8 cellular contexts compared by ENCODE assay signal in the genomic region with DNA sequence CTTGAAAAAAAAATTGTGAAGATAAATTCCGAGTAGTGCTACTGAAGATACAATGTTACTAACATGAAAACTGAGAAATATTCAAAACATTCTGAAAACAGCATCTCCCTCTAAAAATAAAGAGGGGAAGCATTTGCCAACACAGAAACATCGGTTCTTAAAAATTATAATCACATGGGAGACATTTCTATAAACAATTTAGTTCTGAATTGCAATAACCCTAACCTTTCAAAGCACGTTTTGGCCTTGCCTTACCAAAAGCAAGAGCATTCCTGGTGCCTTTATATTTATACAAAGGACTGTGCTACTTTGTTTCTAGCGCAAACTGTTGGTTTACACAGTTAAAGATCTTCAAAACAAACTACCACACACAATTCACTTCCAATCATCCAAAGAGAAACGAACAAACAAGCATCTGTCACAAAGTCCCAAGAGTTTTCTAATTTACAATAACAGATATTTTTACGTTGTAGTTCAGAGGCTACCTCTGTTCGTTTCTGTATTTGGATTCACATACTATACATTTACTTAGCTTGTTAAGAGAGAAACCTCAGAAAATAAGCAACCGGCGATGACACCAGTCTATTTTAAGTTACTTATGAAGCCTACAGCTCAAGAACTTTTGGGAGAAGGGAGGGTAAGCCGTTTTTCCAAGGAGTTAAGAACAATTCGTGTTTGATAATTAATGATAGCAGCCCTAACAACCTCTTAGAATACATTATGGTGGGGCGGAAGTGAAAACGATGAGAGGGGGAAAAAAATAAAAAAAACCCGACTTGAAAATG. TPM values are rescaled to one million over a fixed set of nuclear protein-coding genes. Genes with fewer than 3 reads are reported as not detected.
DNase-seq lines count a peak whose midpoint lies in the region; ATAC-seq and TF ChIP-seq lines count a peak whose summit lies in the region.

No MANE protein-coding gene starts in this region.

- peaks cover 15% of the 10 kb centered on the region for H3K4me1 Mint-ChIP-seq in MCF 10A (ENCODE audit: insufficient read depth, unreplicated experiment)
- H3K4me1 Mint-ChIP-seq in mesothelial cell of epicardium, result peaks cover 25% of the 10 kb centered on the region

- DNase-seq in MCF 10A (ENCODE audit: unreplicated experiment), result peak; percentile 29
- no peak for DNase-seq in mesothelial cell of epicardium (ENCODE audit: low spot score in 2 of 2, unreplicated experiment in 2 of 2)
- no peak for DNase-seq in posterior cingulate gyrus
- DNase-seq in stimulated activated CD4-positive, alpha-beta T cell treated with anti-CD3 and anti-CD28 coated beads, Interleukin-2, amount 100 ng/mL, for 48 hours, result no peak

- H3K9me3 Mint-ChIP-seq in MCF 10A (ENCODE audit: unreplicated experiment) (no peaks in the 10 kb centered on the region), mesothelial cell of epicardium (no peaks in the 10 kb centered on the region)

- H3K27ac ChIP-seq in 22Rv1 (peak overlapping the region; percentile 93), HEK293 (ENCODE audit: extremely low read depth, low read depth, low read length) (peak overlapping the region; percentile 92)

- H3K4me1 ChIP-seq in HEK293 (ENCODE audit: control insufficient read depth, insufficient read depth, low read length), result peaks cover 10% of the 10 kb centered on the region

- H3K4me3 Mint-ChIP-seq in MCF 10A (ENCODE audit: unreplicated experiment) (peak overlapping the region; percentile 91), mesothelial cell of epicardium (peak overlapping the region; percentile 100)

- POLR2A ChIA-PET in HEK293 (lab: Yijun Ruan, JAX) (no interaction called here), MCF 10A (lab: Yijun Ruan, JAX) (interaction anchor here (0.6 to 2.8 kb wide), 15 partner anchors 8 to 364 kb away, joined by 3 to 24 read pairs (median 3); a partner anchor contains a TSS)

- no peaks in the 10 kb centered on the region for H3K9me3 ChIP-seq in HEK293 (ENCODE audit: control insufficient read depth, insufficient read depth, low read depth, low read length)

- H3K4me3 ChIP-seq in HEK293 (ENCODE audit: low read depth, low read length), result peak overlapping the region; percentile 92

- no peak for TF ChIP-seq CTCF in 22Rv1 (IDR thresholded peaks at IDR 0.05)
- TF ChIP-seq CTCF in HEK293 (tag by site-specific recombination; IDR thresholded peaks at IDR 0.05), result no peak
- TF ChIP-seq CTCF in MCF 10A (IDR thresholded peaks at IDR 0.05; ENCODE audit: unreplicated experiment), result no peak
- no peak for TF ChIP-seq CTCF in mesothelial cell of epicardium (IDR thresholded peaks at IDR 0.05; ENCODE audit: unreplicated experiment)

- H3K27me3 Mint-ChIP-seq in MCF 10A (ENCODE audit: insufficient read depth, unreplicated experiment) (no peaks in the 10 kb centered on the region), mesothelial cell of epicardium (ENCODE audit: low read depth) (peaks cover 2% of the 10 kb centered on the region)

- intact Hi-C loops in MCF 10A (cut with micrococcal nuclease), result loop anchor here (1.0 kb wide), 1 partner anchor 78 kb away; no protein-coding TSS in a partner anchor
- intact Hi-C loops in posterior cingulate gyrus (cut with DNase I), result loop anchor here (2.0 to 5.0 kb wide), 4 partner anchors 163 to 381 kb away; a partner anchor contains a TSS

- H3K36me3 Mint-ChIP-seq in MCF 10A (ENCODE audit: insufficient read depth, unreplicated experiment), result no peaks in the 10 kb centered on the region
- H3K36me3 Mint-ChIP-seq in mesothelial cell of epicardium, result no peaks in the 10 kb centered on the region

- peak overlapping the region; percentile 95 for H3K27ac Mint-ChIP-seq in MCF 10A (ENCODE audit: low read depth, unreplicated experiment)
- H3K27ac Mint-ChIP-seq in mesothelial cell of epicardium, result peak overlapping the region; percentile 99

- H3K36me3 ChIP-seq in HEK293 (ENCODE audit: control insufficient read depth in 2 of 2, insufficient read depth in 1 of 2, low read length in 2 of 2), result no peaks in the 10 kb centered on the region

- ATAC-seq in GM21526 (IDR thresholded peaks at IDR 0.05; ENCODE audit: low FRiP score, unreplicated experiment) (no peak), GM21390 (IDR thresholded peaks at IDR 0.05; ENCODE audit: unreplicated experiment) (no peak)

- CTCF ChIA-PET in HEK293 (lab: Yijun Ruan, JAX), result interaction anchor here (0.6 to 1.2 kb wide), 2 partner anchors 23 to 24 kb away, joined by 3 to 5 read pairs; no protein-coding TSS in a partner anchor
- CTCF ChIA-PET in MCF 10A (lab: Yijun Ruan, JAX), result interaction anchor here (0.6 to 0.7 kb wide), 3 partner anchors 24 to 381 kb away, joined by 3 to 4 read pairs (median 3); no protein-coding TSS in a partner anchor

- TSS peak; percentile 66 for BruUV-seq in MCF 10A (replicated peaks; lab: Mats Ljungman, UMichigan)

TF ChIP-seq in HEK293, 187 proteins besides CTCF, POLR2A, EP300 and RAD21:
- TF ChIP-seq BCL11B (tag by site-specific recombination; IDR thresholded peaks at IDR 0.05; ENCODE audit: low read depth), result no peak
- no peak for TF ChIP-seq ZNF433 (tag by site-specific recombination; IDR thresholded peaks at IDR 0.05; ENCODE audit: low read depth)
- TF ChIP-seq ZNF37A (tag by site-specific recombination; IDR thresholded peaks at IDR 0.05), result no peak
- TF ChIP-seq, protein P1, sequence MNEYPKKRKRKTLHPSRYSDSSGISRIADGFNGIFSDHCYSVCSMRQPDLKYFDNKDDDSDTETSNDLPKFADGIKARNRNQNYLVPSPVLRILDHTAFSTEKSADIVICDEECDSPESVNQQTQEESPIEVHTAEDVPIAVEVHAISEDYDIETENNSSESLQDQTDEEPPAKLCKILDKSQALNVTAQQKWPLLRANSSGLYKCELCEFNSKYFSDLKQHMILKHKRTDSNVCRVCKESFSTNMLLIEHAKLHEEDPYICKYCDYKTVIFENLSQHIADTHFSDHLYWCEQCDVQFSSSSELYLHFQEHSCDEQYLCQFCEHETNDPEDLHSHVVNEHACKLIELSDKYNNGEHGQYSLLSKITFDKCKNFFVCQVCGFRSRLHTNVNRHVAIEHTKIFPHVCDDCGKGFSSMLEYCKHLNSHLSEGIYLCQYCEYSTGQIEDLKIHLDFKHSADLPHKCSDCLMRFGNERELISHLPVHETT (tag by site-specific recombination; IDR thresholded peaks at IDR 0.05), result 0 out of 2 replicates have a peak, but pooled peaks have one; percentile 35
- TF ChIP-seq, protein P2, sequence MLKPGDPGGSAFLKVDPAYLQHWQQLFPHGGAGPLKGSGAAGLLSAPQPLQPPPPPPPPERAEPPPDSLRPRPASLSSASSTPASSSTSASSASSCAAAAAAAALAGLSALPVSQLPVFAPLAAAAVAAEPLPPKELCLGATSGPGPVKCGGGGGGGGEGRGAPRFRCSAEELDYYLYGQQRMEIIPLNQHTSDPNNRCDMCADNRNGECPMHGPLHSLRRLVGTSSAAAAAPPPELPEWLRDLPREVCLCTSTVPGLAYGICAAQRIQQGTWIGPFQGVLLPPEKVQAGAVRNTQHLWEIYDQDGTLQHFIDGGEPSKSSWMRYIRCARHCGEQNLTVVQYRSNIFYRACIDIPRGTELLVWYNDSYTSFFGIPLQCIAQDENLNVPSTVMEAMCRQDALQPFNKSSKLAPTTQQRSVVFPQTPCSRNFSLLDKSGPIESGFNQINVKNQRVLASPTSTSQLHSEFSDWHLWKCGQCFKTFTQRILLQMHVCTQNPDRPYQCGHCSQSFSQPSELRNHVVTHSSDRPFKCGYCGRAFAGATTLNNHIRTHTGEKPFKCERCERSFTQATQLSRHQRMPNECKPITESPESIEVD (tag by site-specific recombination; IDR thresholded peaks at IDR 0.05), result peak; percentile 80; the same call in 1 of the 2 replicates
TF ChIP-seq in HEK293: peak in this region for 2.

RNA-seq across cellular contexts. Expression of a gene that starts 1.3 kb away (rescaled TPM):
- total RNA-seq in MCF 10A (2022) (43.0 and 53.0 TPM in 2 replicates), mesothelial cell of epicardium (37.7 to 41.3 TPM (median 40.8 TPM) in 3 replicates)
